ENCODE assay signal across 8 cellular contexts in the genomic region with DNA sequence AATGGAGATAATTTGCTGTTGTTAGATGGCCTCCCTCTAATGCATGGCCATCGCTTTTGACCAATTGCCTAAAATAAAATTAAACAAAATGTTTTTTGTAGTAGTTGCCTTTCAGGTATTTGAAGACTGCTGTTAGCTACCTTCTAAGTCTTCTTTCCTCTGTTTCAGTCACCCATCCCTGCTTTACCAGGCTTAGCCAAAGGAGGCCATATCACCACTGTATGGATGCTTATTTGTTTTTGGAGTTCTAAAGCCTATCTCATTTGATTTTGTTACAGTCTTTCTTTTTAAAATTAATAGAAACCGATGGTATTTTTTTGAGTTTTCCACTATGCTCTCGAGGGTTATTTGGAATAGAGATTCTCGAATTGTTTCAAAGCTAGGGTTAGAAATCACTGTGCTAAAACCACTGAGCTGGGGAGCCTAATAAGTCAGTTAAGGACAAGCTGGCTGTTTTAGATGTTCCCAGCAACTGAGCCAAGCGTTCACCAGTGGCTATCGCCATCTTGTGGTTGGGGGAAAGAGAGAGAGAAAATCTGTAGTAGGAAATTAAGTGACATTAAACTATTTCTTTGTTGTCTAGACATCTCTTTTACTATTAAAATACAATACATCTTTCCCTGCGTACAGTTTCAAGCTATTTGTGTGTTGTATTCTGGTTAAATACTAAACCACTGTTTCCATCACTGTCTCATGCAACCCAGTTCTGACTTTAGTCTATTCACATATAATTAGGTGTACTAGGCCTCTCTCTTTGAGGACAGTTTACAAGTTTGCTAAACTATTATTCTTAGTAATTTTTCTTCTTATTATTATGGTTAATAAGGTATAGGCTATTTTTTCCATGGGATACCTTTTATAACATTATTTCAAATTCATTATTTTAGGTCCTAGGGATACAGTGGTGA.
DNase-seq lines count a peak whose midpoint lies in the region; ATAC-seq and TF ChIP-seq lines count a peak whose summit lies in the region.

No MANE protein-coding gene starts in this region.

- H3K9me3 ChIP-seq in adipocyte (ENCODE audit: control insufficient read depth, low read length) = no peaks in the 10 kb centered on the region

- ATAC-seq in GM18511 (IDR thresholded peaks at IDR 0.05; ENCODE audit: unreplicated experiment) = no peak
- ATAC-seq in HG02981 (IDR thresholded peaks at IDR 0.05; ENCODE audit: unreplicated experiment) = no peak

- H3K9ac ChIP-seq in adipocyte (ENCODE audit: low read length) = peak overlapping the region; percentile 11

- DNase-seq in Ammon's horn (ENCODE audit: low spot score) (peak; percentile 84), NCI-H1048 (lab: John Stamatoyannopoulos, UW) (peak; percentile 2), adipocyte (ENCODE audit: low read depth) (peak; percentile 48), hypothalamus (lab: John Stamatoyannopoulos, UW) (peak in 30 of 51 donors; percentile 0 to 62 (median 22)), stromal cell of bone marrow (ENCODE audit: low read depth) (peak; percentile 48)

- H3K4me1 ChIP-seq in adipocyte (ENCODE audit: control insufficient read depth, insufficient read depth, low read length) = peaks cover 11% of the 10 kb centered on the region

- no peak overlapping the region for H3K4me3 ChIP-seq in adipocyte (ENCODE audit: low read length)

- H3K27me3 ChIP-seq in adipocyte (replicated peaks; ENCODE audit: control insufficient read depth, insufficient read depth, low read length) = no peaks in the 10 kb centered on the region

- H3K36me3 ChIP-seq in adipocyte (ENCODE audit: control insufficient read depth, insufficient read depth, low read length, severe bottlenecking) = no peaks in the 10 kb centered on the region

- TF ChIP-seq CTCF in GM12872 (IDR thresholded peaks at IDR 0.05; ENCODE audit: insufficient read depth, low read depth, low read length) = peak; percentile 61

Comparison
In these comparisons a context has a peak if more than half of its experiments do, and no peak if none do; other contexts are left out.
1. DNase-seq: peak in every context shown above with its lines; median percentile 84 in Ammon's horn; 48 in adipocyte; 48 in stromal cell of bone marrow; 22 in hypothalamus; 2 in NCI-H1048.